ENCODE assay signal across 1 cellular context in the genomic region with DNA sequence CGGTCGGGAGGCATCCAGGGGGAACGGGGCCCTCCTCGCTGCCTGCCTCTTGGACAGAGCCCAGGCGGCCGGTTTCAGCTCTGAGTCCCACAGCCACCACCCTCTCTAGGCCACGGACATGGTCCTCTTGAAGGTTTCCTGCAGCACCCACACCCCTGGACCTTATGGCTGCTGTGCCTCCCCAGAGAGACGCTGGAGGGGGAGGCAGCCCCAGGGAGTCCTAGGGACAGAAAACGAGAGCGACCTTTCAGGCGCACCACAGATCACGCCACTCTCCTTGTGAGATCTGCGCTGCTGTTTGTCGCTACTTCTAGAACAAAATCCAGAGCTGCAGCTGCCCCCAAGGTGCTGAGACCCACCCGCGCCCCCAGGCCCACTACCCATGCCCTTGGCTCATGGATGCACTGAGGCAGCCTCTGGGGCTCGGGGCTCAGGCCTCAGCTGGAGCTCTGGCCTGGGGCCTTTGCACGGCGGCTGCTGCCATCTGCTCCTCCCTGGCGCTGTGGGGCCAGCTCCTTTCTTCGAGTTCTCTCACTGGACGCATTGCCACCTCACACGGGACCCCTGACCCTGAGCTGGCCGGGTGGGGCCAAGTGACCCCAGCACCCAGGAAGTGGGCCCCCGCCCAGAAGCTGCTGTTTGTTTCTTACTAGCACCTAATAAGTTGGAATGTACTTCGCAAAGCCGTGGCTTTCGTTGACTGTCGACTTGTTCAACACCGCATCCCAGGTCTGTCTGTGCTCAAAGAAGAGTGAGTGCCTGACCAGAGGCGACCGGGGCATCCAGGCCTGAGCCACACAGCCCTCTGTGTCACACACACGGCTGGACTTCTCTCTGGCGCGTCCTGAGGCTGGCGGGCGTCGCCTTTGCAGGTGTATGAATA.
TF ChIP-seq lines count a peak whose summit lies in the region.

No MANE protein-coding gene starts in this region.

TF ChIP-seq in SK-N-SH, 30 proteins besides CTCF, POLR2A, EP300 and RAD21 (continued from another document):
- TF ChIP-seq REST (IDR thresholded peaks at IDR 0.05; ENCODE audit: low read depth, low read length) (no peak), TEAD4 (IDR thresholded peaks at IDR 0.05; ENCODE audit: borderline replicate concordance, insufficient read depth) (no peak)
TF ChIP-seq in SK-N-SH: peak in this region for 0.
